ENCODE assay signal across 18 cellular contexts in the genomic region with DNA sequence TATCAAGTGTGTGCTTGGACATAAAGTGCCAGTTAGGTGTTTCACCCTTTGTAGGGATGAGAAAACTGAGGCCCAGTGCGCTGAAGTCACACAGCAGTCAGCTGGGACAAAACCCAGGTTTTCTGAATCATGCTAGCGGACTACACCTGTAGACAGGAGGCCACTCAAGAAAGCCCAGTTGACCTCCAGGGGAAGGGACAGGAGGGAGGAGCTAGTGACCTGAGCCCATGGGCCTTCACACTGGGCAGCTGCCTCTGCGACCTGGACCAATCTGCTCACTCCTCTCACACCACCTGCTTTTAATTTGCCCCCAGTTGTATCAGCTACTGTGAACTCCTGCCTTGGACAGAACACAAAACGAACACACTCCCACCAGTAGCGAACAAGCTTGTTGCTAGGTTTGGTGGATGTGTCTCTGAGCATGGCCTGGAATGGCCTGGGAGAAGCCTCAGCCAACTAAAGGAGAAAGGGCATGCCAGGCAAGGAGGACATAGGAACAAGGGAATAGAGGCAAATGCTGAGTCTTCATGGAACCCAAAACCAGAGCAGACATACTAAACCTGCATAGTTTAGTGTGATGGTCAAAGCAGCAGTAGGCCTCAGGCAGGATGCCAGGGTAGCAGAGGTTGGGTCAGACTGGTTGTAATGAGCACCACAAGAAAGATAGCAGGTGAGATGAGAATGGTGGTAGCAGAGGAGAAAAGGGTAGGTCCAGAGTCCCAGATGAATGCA. TPM values are rescaled to one million over a fixed set of nuclear protein-coding genes. Genes with fewer than 3 reads are reported as not detected.
DNase-seq lines count a peak whose midpoint lies in the region; ATAC-seq and TF ChIP-seq lines count a peak whose summit lies in the region.
"Had no signal": no experiment of that assay in that cellular context is flagged by ENCODE, and none has a peak within 500 bp of the region (broad histone marks: within the 10 kb centered on the region; RNA-seq: fewer than 3 reads in every experiment).

No MANE protein-coding gene starts in this region.

- H3K4me3 ChIP-seq in heart right ventricle, result no peak overlapping the region
- no peak overlapping the region for H3K4me3 ChIP-seq in sigmoid colon
- H3K4me3 ChIP-seq: MG63 had no signal

- intact Hi-C loops in cardiac septum (cut with DNase I) (no loop called here), heart right ventricle (cut with DNase I) (no loop called here), sigmoid colon (cut with DNase I) (no loop called here)

- H3K27ac ChIP-seq in heart right ventricle (no peak overlapping the region), sigmoid colon (no peak overlapping the region)
- H3K27ac ChIP-seq: C4-2B had no signal

- TF ChIP-seq EP300 in sigmoid colon (IDR thresholded peaks at IDR 0.05), result no peak

- DNase-seq in cardiac septum (ENCODE audit: low spot score), result peak; percentile 62
- no peak for DNase-seq in heart right ventricle
- DNase-seq in islet precursor cell, result peak; percentile 42
- DNase-seq in sigmoid colon, result peak; percentile 26
- no peak for DNase-seq in kidney tubule cell (ENCODE audit: low spot score)
- no peak for DNase-seq in NCI-H2107 treated with DMSO at 0.1 percent for 48 hours (lab: John Stamatoyannopoulos, UW; ENCODE audit: unreplicated experiment)
- DNase-seq in cerebellar nuclear complex (lab: John Stamatoyannopoulos, UW), result no peak
- DNase-seq: COR-L47, DMS53, H7, IMR-90, Karpas-422, MG63, NCI-H1092 treated with DMSO at 0.1 percent for 48 hours, NCI-H226, NCI-H524 treated with DMSO at 0.1 percent for 48 hours had no signal

- WGBS in heart right ventricle, 2 donors, result 84 to 86% methylated on average over 5 of the region's 5 CpGs
- WGBS in sigmoid colon, 2 donors, result 84 to 90% methylated on average over 5 of the region's 5 CpGs

- no peaks in the 10 kb centered on the region for H3K9me3 ChIP-seq in heart right ventricle
- H3K9me3 ChIP-seq in sigmoid colon, result no peaks in the 10 kb centered on the region
- H3K9me3 ChIP-seq: MG63 had no signal

- H3K4me1 ChIP-seq in heart right ventricle, result peaks cover 0 to 19% (median 4%) of the 10 kb centered on the region in 9 donors
- no peaks in the 10 kb centered on the region for H3K4me1 ChIP-seq in sigmoid colon

- no peak for ATAC-seq in heart right ventricle
- ATAC-seq: Right ventricle myocardium inferior had no signal

- H3K27me3 ChIP-seq in heart right ventricle, result peaks cover 0 to 17% (median 6%) of the 10 kb centered on the region in 7 donors
- peaks cover 0 to 3% (median 0%) of the 10 kb centered on the region in 3 donors for H3K27me3 ChIP-seq in sigmoid colon
- H3K27me3 ChIP-seq: MG63 had no signal

- TF ChIP-seq POLR2A in sigmoid colon (IDR thresholded peaks at IDR 0.05), result no peak

- H3K36me3 ChIP-seq in heart right ventricle (no peaks in the 10 kb centered on the region), sigmoid colon (no peaks in the 10 kb centered on the region)
- H3K36me3 ChIP-seq: MG63 had no signal

- TF ChIP-seq CTCF in heart right ventricle (IDR thresholded peaks at IDR 0.05) (no peak), sigmoid colon (IDR thresholded peaks at IDR 0.05) (no peak)

RNA-seq across cellular contexts. Expression of a gene that starts 7.2 kb away (rescaled TPM):
- total RNA-seq in cardiac septum (0.46 TPM), heart right ventricle (1 to 10 TPM in 8 of 10 donors, under 1 TPM in 2; 0.61 to 6.6 (median 2.4) TPM), sigmoid colon (1 to 10 TPM in 1 of 4 donors, under 1 TPM in 1, not detected in 2; 0.66 to 1.8 TPM)
- polyA plus RNA-seq in heart right ventricle (1 to 10 TPM in 1 of 2 donors, under 1 TPM in 1; 0.55 to 4.0 TPM), sigmoid colon (under 1 TPM in 1 of 3 donors, not detected in 2; 0.04 TPM)
- total RNA-seq: IMR-90 had no signal
- polyA plus RNA-seq: IMR-90 had no signal

Comparison
In these comparisons a context has a peak if more than half of its experiments do, and no peak if none do; other contexts are left out.
1. DNase-seq: peak in cardiac septum (single experiment), islet precursor cell (single experiment) and sigmoid colon (single experiment); none in heart right ventricle (0 of 2), kidney tubule cell (single experiment), NCI-H2107 treated with DMSO at 0.1 percent for 48 hours (single experiment) and cerebellar nuclear complex (0 of 2).